Comparison of ENCODE assay signal across 1 cellular context in the genomic region with DNA sequence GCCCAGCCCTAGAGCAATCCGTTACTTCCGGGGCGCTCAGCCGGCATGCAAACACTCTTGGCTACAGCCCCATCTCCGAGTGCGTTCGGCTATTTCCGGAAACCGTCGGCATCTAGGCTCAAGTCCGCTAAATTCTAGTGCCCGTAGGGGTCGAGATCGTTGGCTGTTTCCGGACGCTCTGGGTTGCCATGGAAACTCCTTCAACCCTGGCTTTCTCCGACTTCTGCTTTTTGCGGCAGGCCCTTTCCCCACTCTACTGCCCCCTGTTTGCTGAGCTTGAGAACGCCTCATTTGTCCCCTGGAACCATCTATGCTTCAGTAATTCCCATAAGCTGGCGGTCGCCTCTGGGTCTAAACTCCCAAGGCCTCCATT.
TF ChIP-seq lines count a peak whose summit lies in the region.

No MANE protein-coding gene starts in this region.

TF ChIP-seq in SK-N-SH treated with all-trans-retinoic acid at 6 μM for 48 hours, 23 proteins besides CTCF, POLR2A, EP300 and RAD21 (continued from another document):
- TF ChIP-seq, protein P1, sequence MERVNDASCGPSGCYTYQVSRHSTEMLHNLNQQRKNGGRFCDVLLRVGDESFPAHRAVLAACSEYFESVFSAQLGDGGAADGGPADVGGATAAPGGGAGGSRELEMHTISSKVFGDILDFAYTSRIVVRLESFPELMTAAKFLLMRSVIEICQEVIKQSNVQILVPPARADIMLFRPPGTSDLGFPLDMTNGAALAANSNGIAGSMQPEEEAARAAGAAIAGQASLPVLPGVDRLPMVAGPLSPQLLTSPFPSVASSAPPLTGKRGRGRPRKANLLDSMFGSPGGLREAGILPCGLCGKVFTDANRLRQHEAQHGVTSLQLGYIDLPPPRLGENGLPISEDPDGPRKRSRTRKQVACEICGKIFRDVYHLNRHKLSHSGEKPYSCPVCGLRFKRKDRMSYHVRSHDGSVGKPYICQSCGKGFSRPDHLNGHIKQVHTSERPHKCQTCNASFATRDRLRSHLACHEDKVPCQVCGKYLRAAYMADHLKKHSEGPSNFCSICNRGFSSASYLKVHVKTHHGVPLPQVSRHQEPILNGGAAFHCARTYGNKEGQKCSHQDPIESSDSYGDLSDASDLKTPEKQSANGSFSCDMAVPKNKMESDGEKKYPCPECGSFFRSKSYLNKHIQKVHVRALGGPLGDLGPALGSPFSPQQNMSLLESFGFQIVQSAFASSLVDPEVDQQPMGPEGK (CRISPR knock-in tag; IDR thresholded peaks at IDR 0.05; ENCODE audit: borderline replicate concordance), result no peak
- TF ChIP-seq BACH2 (CRISPR knock-in tag; IDR thresholded peaks at IDR 0.05; ENCODE audit: borderline replicate concordance) (no peak), ESRRG (CRISPR knock-in tag; IDR thresholded peaks at IDR 0.05) (no peak), TOX (CRISPR knock-in tag; IDR thresholded peaks at IDR 0.05; ENCODE audit: borderline replicate concordance) (no peak), SNAI2 (CRISPR knock-in tag; IDR thresholded peaks at IDR 0.05) (no peak), CSDC2 (CRISPR knock-in tag; IDR thresholded peaks at IDR 0.05) (no peak)
